In the genomic region with DNA sequence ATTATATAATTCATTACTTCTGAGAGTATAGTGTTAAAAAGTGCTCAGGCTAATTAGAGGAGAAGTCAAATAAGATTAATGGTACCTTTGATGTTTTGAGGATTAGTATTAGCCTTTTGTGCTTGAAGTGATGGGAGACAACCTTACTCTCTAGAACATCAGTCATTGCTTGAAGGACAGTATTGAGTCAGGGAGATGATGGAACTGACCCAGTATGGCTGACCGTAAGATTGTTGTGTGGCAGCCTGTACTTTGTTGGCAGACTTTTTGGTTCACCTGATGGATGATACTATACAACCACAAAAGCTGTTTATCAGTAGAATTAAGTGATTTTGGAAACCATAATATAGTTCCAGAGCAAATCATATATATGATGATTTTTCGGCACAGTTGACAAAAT, we compare ENCODE assay signal across 12 cellular contexts. TPM values are rescaled to one million over a fixed set of nuclear protein-coding genes. Genes with fewer than 3 reads are reported as not detected.
A peak's percentile ranks its signal among the peaks of the same experiment; 100 is the strongest.
DNase-seq lines count a peak whose midpoint lies in the region; ATAC-seq and TF ChIP-seq lines count a peak whose summit lies in the region.
"Had no signal": no experiment of that assay in that cellular context is flagged by ENCODE, and none has a peak within 500 bp of the region (broad histone marks: within the 10 kb centered on the region; RNA-seq: fewer than 3 reads in every experiment).

No MANE protein-coding gene starts in this region.

- no peak for TF ChIP-seq CTCF in mucosa of descending colon (IDR thresholded peaks at IDR 0.05)

- peak overlapping the region; percentile 77 for H3K27ac Mint-ChIP-seq in activated naive CD4-positive, alpha-beta T cell treated with anti-CD3 and anti-CD28 coated beads, Interleukin-2, amount 10 ng/mL, durations not matched to agents 7 days and 5 days
- peak overlapping the region; percentile 10 for H3K27ac Mint-ChIP-seq in stimulated activated naive B cell treated with anti-CD40 and anti-IgM and Interleukin-4, amounts not matched to agents 10 μg/mL and 1 μg/mL and 100 μg/mL, for 72 hours

- H3K9me3 ChIP-seq in endocrine pancreas (ENCODE audit: control insufficient read depth, low read length), result no peaks in the 10 kb centered on the region
- no peaks in the 10 kb centered on the region for H3K9me3 ChIP-seq in mucosa of descending colon
- H3K9me3 ChIP-seq: breast epithelium, uterus had no signal

- CTCF ChIA-PET in activated naive CD4-positive, alpha-beta T cell treated with anti-CD3 and anti-CD28 coated beads, Interleukin-2, amount 10 ng/mL, durations not matched to agents 7 days and 5 days (lab: Charles Lee), result interaction anchor here (0.6 kb wide), 1 partner anchor 39 kb away, joined by 3 read pairs; no protein-coding TSS in a partner anchor

- no peaks in the 10 kb centered on the region for H3K27me3 ChIP-seq in endocrine pancreas (ENCODE audit: control insufficient read depth, insufficient read depth, low read length)
- H3K27me3 ChIP-seq: uterus had no signal

- peaks cover 3% of the 10 kb centered on the region for H3K36me3 ChIP-seq in endocrine pancreas (ENCODE audit: control insufficient read depth, insufficient read depth, low read length)
- no peaks in the 10 kb centered on the region for H3K36me3 ChIP-seq in mucosa of descending colon (ENCODE audit: low read depth)
- H3K36me3 ChIP-seq: breast epithelium, uterus had no signal

- no peaks in the 10 kb centered on the region for H3K27me3 Mint-ChIP-seq in activated naive CD4-positive, alpha-beta T cell treated with anti-CD3 and anti-CD28 coated beads, Interleukin-2, amount 10 ng/mL, durations not matched to agents 7 days and 5 days
- H3K27me3 Mint-ChIP-seq in stimulated activated naive B cell treated with anti-CD40 and anti-IgM and Interleukin-4, amounts not matched to agents 10 μg/mL and 1 μg/mL and 100 μg/mL, for 72 hours, result no peaks in the 10 kb centered on the region

- peak overlapping the region; percentile 24 for H3K4me3 ChIP-seq in endocrine pancreas (ENCODE audit: control insufficient read depth, insufficient read depth, low read length)
- no peak overlapping the region for H3K4me3 ChIP-seq in mucosa of descending colon
- H3K4me3 ChIP-seq: breast epithelium, uterus had no signal

- H3K36me3 Mint-ChIP-seq in activated naive CD4-positive, alpha-beta T cell treated with anti-CD3 and anti-CD28 coated beads, Interleukin-2, amount 10 ng/mL, durations not matched to agents 7 days and 5 days, result peaks cover 60% of the 10 kb centered on the region
- peaks cover 10 to 19% of the 10 kb centered on the region in 2 donors for H3K36me3 Mint-ChIP-seq in stimulated activated naive B cell treated with anti-CD40 and anti-IgM and Interleukin-4, amounts not matched to agents 10 μg/mL and 1 μg/mL and 100 μg/mL, for 72 hours

- H3K4me3 Mint-ChIP-seq in activated naive CD4-positive, alpha-beta T cell treated with anti-CD3 and anti-CD28 coated beads, Interleukin-2, amount 10 ng/mL, durations not matched to agents 7 days and 5 days, result no peak overlapping the region
- no peak overlapping the region for H3K4me3 Mint-ChIP-seq in stimulated activated naive B cell treated with anti-CD40 and anti-IgM and Interleukin-4, amounts not matched to agents 10 μg/mL and 1 μg/mL and 100 μg/mL, for 72 hours

- H3K9me3 Mint-ChIP-seq in activated naive CD4-positive, alpha-beta T cell treated with anti-CD3 and anti-CD28 coated beads, Interleukin-2, amount 10 ng/mL, durations not matched to agents 7 days and 5 days, result no peaks in the 10 kb centered on the region
- no peaks in the 10 kb centered on the region for H3K9me3 Mint-ChIP-seq in stimulated activated naive B cell treated with anti-CD40 and anti-IgM and Interleukin-4, amounts not matched to agents 10 μg/mL and 1 μg/mL and 100 μg/mL, for 72 hours

- no peak for DNase-seq in activated naive CD4-positive, alpha-beta T cell treated with anti-CD3 and anti-CD28 coated beads, Interleukin-2, amount 10 ng/mL, durations not matched to agents 7 days and 5 days
- no peak for DNase-seq in activated naive CD4-positive, alpha-beta T cell treated with Interleukin-2 at 50 U/mL for 16 hours
- no peak for DNase-seq in stimulated activated naive B cell treated with anti-CD40 and anti-IgM and Interleukin-4, amounts not matched to agents 10 μg/mL and 1 μg/mL and 100 μg/mL, for 72 hours
- DNase-seq in mucosa of descending colon, result no peak
- DNase-seq in GOT3 (lab: John Stamatoyannopoulos, UW), result no peak
- DNase-seq: NCI-H1048, uterus had no signal

- peaks cover 60% of the 10 kb centered on the region for H3K4me1 Mint-ChIP-seq in activated naive CD4-positive, alpha-beta T cell treated with anti-CD3 and anti-CD28 coated beads, Interleukin-2, amount 10 ng/mL, durations not matched to agents 7 days and 5 days
- H3K4me1 Mint-ChIP-seq in stimulated activated naive B cell treated with anti-CD40 and anti-IgM and Interleukin-4, amounts not matched to agents 10 μg/mL and 1 μg/mL and 100 μg/mL, for 72 hours, result peaks cover 15 to 38% of the 10 kb centered on the region in 2 donors

- no peak overlapping the region for H3K9ac ChIP-seq in endocrine pancreas (ENCODE audit: control insufficient read depth, insufficient read depth, low read length)

- peak; percentile 36; the same call in 2 of the 3 replicates for ATAC-seq in SK-N-SH treated with all-trans-retinoic acid at 6 μM for 48 hours
- no peak for ATAC-seq in stimulated activated naive B cell treated with anti-CD40 and anti-IgM and Interleukin-4, amounts not matched to agents 10 μg/mL and 1 μg/mL and 100 μg/mL, for 72 hours (replicated peaks)
- no peak for ATAC-seq in mucosa of descending colon
- ATAC-seq in GM21737 (IDR thresholded peaks at IDR 0.05; ENCODE audit: unreplicated experiment), result no peak
- ATAC-seq: sciatic nerve had no signal

- intact Hi-C loops in mucosa of descending colon (cut with DNase I, micrococcal nuclease), result no loop called here

- H3K4me1 ChIP-seq in endocrine pancreas (ENCODE audit: control insufficient read depth, insufficient read depth, low read length) (peaks cover 34% of the 10 kb centered on the region), mucosa of descending colon (ENCODE audit: low read depth) (peaks cover 5% of the 10 kb centered on the region)
- H3K4me1 ChIP-seq: breast epithelium had no signal

TF ChIP-seq in SK-N-SH treated with all-trans-retinoic acid at 6 μM for 48 hours, 23 proteins besides CTCF, POLR2A, EP300 and RAD21:
- TF ChIP-seq ZNF70 (CRISPR knock-in tag; IDR thresholded peaks at IDR 0.05) (no peak), ZFP3 (CRISPR knock-in tag; IDR thresholded peaks at IDR 0.05) (no peak), GLIS3 (CRISPR knock-in tag; IDR thresholded peaks at IDR 0.05) (no peak), SNAI2 (CRISPR knock-in tag; IDR thresholded peaks at IDR 0.05) (no peak), TCF4 (CRISPR knock-in tag; IDR thresholded peaks at IDR 0.05; ENCODE audit: borderline replicate concordance) (no peak), ZNF565 (CRISPR knock-in tag; conservative IDR thresholded peaks at IDR 0.05; ENCODE audit: low read depth) (no peak)
- TF ChIP-seq, protein P1, sequence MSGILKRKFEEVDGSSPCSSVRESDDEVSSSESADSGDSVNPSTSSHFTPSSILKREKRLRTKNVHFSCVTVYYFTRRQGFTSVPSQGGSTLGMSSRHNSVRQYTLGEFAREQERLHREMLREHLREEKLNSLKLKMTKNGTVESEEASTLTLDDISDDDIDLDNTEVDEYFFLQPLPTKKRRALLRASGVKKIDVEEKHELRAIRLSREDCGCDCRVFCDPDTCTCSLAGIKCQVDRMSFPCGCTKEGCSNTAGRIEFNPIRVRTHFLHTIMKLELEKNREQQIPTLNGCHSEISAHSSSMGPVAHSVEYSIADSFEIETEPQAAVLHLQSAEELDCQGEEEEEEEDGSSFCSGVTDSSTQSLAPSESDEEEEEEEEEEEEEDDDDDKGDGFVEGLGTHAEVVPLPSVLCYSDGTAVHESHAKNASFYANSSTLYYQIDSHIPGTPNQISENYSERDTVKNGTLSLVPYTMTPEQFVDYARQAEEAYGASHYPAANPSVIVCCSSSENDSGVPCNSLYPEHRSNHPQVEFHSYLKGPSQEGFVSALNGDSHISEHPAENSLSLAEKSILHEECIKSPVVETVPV (CRISPR knock-in tag; IDR thresholded peaks at IDR 0.05), result no peak

RNA-seq across cellular contexts. Expression of a gene that starts 9.9 kb away (rescaled TPM):
- total RNA-seq in mucosa of descending colon, result 100 to 1,000 TPM in 2 of 3 donors, 10 to 100 TPM in 1; 89.4 to 133 (median 120) TPM

RNA-seq across cellular contexts. Expression of a gene that starts 35.4 kb away (rescaled TPM):
- 1 to 10 TPM; 1.2 to 2.0 (median 1.5) TPM for total RNA-seq in mucosa of descending colon
